20 cellular contexts compared by ENCODE assay signal in genomic region chr2:36921984-36922383, GRCh38.
"Had no signal": no experiment of that assay in that cellular context is flagged by ENCODE, and none has a peak within 500 bp of the region (broad histone marks: within the 10 kb centered on the region; RNA-seq: fewer than 3 reads in every experiment).

No MANE protein-coding gene starts in this region.

- DNase-seq: Karpas-422, KG1, MM.1S, NCI-H1105, NCI-H1417, NCI-H1436 treated with DMSO at 0.1 percent for 48 hours, NCI-H1694, NCI-H187 treated with DMSO at 0.1 percent for 48 hours, NCI-H2029 treated with DMSO at 0.1 percent for 48 hours, NCI-H2171 treated with DMSO at 0.1 percent for 48 hours, NCI-H446, NCI-H510A, NCI-H524 treated with DMSO at 0.1 percent for 48 hours, NCI-H69, NCI-H774, RPMI8226, SHP77, SK-N-SH, SW 1271 had no signal

- FAIRE-seq: RCC 7860 had no signal
